ENCODE assay signal across 26 cellular contexts in the genomic region with DNA sequence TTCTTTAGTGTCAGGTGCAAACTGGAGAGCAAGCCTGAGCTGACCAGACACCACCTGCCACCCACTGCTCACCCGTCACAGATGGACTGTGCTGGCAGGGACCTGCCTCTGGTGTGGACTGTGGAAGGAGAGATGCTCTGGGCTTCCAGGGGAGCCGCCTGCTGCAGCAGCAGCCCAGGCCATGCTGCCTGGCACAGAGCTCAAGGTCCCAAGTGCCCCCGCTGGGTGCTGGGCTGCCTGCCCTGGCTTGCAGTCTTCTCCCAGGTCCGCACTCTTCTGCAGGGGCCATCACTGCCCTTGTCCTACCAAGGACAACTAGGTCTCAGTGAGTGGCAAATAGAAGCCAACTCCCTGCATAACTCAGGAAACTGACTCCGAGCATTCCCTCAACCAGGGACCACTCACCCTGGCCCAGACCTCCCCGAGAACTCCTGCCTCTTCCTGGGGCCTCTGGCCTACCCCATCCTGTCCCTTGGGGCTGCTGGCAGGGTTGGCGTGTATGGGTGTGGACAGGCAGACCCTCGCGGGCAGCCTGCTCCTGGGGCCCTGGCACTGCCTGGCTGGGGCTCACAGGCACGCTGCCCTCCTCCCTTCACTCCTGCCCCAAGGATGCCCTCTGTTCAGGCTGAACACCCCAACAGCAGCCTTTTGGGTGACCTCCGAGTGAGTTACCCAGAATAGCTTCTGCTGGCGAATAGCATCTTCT. TPM values are rescaled to one million over a fixed set of nuclear protein-coding genes. Genes with fewer than 3 reads are reported as not detected.
DNase-seq lines count a peak whose midpoint lies in the region; ATAC-seq, FAIRE-seq and TF ChIP-seq lines count a peak whose summit lies in the region.
"Had no signal": no experiment of that assay in that cellular context is flagged by ENCODE, and none has a peak within 500 bp of the region (broad histone marks: within the 10 kb centered on the region; RNA-seq: fewer than 3 reads in every experiment).

No MANE protein-coding gene starts in this region.

- no peaks in the 10 kb centered on the region for H3K9me2 ChIP-seq in SK-N-SH

- H3K4me3 ChIP-seq in SK-N-SH (ENCODE audit: low read depth in 2 of 2, low read length in 1 of 2) = no peak overlapping the region
- no peak overlapping the region for H3K4me3 ChIP-seq in Panc1 (ENCODE audit: low read depth in 2 of 2, low read length in 2 of 2)
- H3K4me3 ChIP-seq in kidney (ENCODE audit: low read length in 2 of 2) = no peak overlapping the region
- H3K4me3 ChIP-seq in osteoblast (ENCODE audit: insufficient read depth, low read length) = no peak overlapping the region
- H3K4me3 ChIP-seq: ascending aorta, GM23248, prostate gland, tibial nerve had no signal

- CTCF ChIA-PET in SK-N-SH (lab: Yijun Ruan, JAX) (interaction anchor here (0.6 to 1.3 kb wide), 4 partner anchors 14 to 237 kb away, joined by 3 read pairs; no protein-coding TSS in a partner anchor), Panc1 (lab: Charles Lee) (no interaction called here)

- ATAC-seq in SK-N-SH treated with all-trans-retinoic acid at 6 μM for 48 hours (peak; percentile 6; the same call in 2 of the 3 replicates), Panc1 (peak; percentile 20; the same call in 1 of the 2 replicates), HG02885 (IDR thresholded peaks at IDR 0.05; ENCODE audit: poor library complexity, unreplicated experiment) (no peak)
- ATAC-seq: CD8-positive, alpha-beta T cell had no signal

- H3K27ac ChIP-seq in SK-N-SH (ENCODE audit: low read depth in 2 of 2, low read length in 1 of 2) (no peak overlapping the region), Panc1 (ENCODE audit: low read length) (no peak overlapping the region), kidney (ENCODE audit: low read depth in 2 of 2, low read length in 2 of 2) (no peak overlapping the region), osteoblast (ENCODE audit: low read depth, low read length) (no peak overlapping the region)
- H3K27ac ChIP-seq: ascending aorta, GM23248, prostate gland, tibial nerve, WERI-Rb-1 had no signal

- H4K20me1 ChIP-seq in SK-N-SH (ENCODE audit: insufficient read depth) = peaks cover 6% of the 10 kb centered on the region; the same call in 1 of the 2 replicates
- peaks cover 25% of the 10 kb centered on the region for H4K20me1 ChIP-seq in osteoblast (ENCODE audit: insufficient read depth, low read length)

- H3K4me1 ChIP-seq in SK-N-SH (ENCODE audit: control insufficient read depth in 1 of 2, insufficient read depth in 2 of 2, low read depth in 1 of 2, low read length in 1 of 2) (peaks cover 0 to 8% of the 10 kb centered on the region in 2 experiments; a peak in 1 of 4 replicates), Panc1 (ENCODE audit: control insufficient read depth, insufficient read depth, low read length) (no peaks in the 10 kb centered on the region; the same call in 1 of the 2 replicates), kidney (ENCODE audit: control insufficient read depth in 1 of 2, insufficient read depth in 1 of 2, low read depth in 1 of 2, low read length in 2 of 2) (peaks cover 0 to 12% of the 10 kb centered on the region in 2 donors), osteoblast (ENCODE audit: insufficient read depth, low read length) (peaks cover 6% of the 10 kb centered on the region)

- H3K9me3 ChIP-seq in SK-N-SH (no peaks in the 10 kb centered on the region), Panc1 (ENCODE audit: control insufficient read depth, insufficient read depth, low read depth, low read length) (no peaks in the 10 kb centered on the region), kidney (ENCODE audit: control insufficient read depth in 1 of 2, low read length in 2 of 2) (no peaks in the 10 kb centered on the region), osteoblast (ENCODE audit: low read depth, low read length) (no peaks in the 10 kb centered on the region)
- H3K9me3 ChIP-seq: ascending aorta, prostate gland, tibial nerve had no signal

- FAIRE-seq in kidney (lab: Jason Lieb, UNC) = no peak
- FAIRE-seq: GM12892, keratinocyte had no signal

- H3K27me3 ChIP-seq in SK-N-SH (ENCODE audit: insufficient read depth) = peaks cover 5% of the 10 kb centered on the region; the same call in 1 of the 2 replicates
- H3K27me3 ChIP-seq in Panc1 (ENCODE audit: control insufficient read depth, insufficient read depth, low read length) = no peaks in the 10 kb centered on the region
- peaks cover 43% of the 10 kb centered on the region for H3K27me3 ChIP-seq in osteoblast (ENCODE audit: insufficient read depth, low read length)

- in situ Hi-C loops in Panc1 (cut with HindIII; ENCODE audit: low pct_unique_long_range_greater_than_20kb, low sequenced_read_pairs) = no loop called here

- intact Hi-C loops in Panc1 (cut with micrococcal nuclease; ENCODE audit: unreplicated experiment) = no loop called here
- intact Hi-C loops in kidney (cut with DNase I) = no loop called here

- DNase-seq in SK-N-SH (no peak), Panc1 (ENCODE audit: low read depth, low spot score) (no peak), kidney (peak; percentile 73), osteoblast (ENCODE audit: insufficient read length, low spot score, missing footprints) (peak; percentile 87), SIG-M5 (lab: John Stamatoyannopoulos, UW) (no peak), NCI-H82 (lab: John Stamatoyannopoulos, UW) (no peak)
- DNase-seq: 8988T; activated CD4-positive, alpha-beta T cell treated with anti-CD3 and anti-CD28 coated beads for 48 hours; activated effector memory CD4-positive, alpha-beta T cell treated with anti-CD3 and anti-CD28 coated beads, Interleukin-2, amount 50 U/mL, for 16 hours; activated naive CD8-positive, alpha-beta T cell treated with anti-CD3 and anti-CD28 coated beads for 36 hours; activated T-cell treated with anti-CD3 and anti-CD28 coated beads, Interleukin-2, amount 50 U/mL, for 1 hour; CD8-positive, alpha-beta T cell; cerebellar nuclear complex; NCI-H1048; NCI-H187 treated with DMSO at 0.1 percent for 48 hours; NCI-H226; NCI-H69; WERI-Rb-1 had no signal

- no TSS peak for BruUV-seq in Panc1 (replicated peaks; lab: Mats Ljungman, UMichigan)

- TF ChIP-seq CTCF in SK-N-SH (IDR thresholded peaks at IDR 0.05) (no peak), Panc1 (IDR thresholded peaks at IDR 0.05) (no peak), kidney (IDR thresholded peaks at IDR 0.05; ENCODE audit: borderline replicate concordance, extremely low read depth, insufficient read depth) (no peak), osteoblast (IDR thresholded peaks at IDR 0.05; ENCODE audit: extremely low read depth, low read depth, low read length) (no peak)

- H3K79me2 ChIP-seq in SK-N-SH (ENCODE audit: insufficient read depth) = peaks cover 7% of the 10 kb centered on the region; the same call in 1 of the 2 replicates
- H3K79me2 ChIP-seq in osteoblast (ENCODE audit: insufficient read depth, low read length) = no peaks in the 10 kb centered on the region

- no peaks in the 10 kb centered on the region for H3F3A ChIP-seq in SK-N-SH (replicated peaks; ENCODE audit: insufficient read depth)

- WGBS in SK-N-SH (ENCODE audit: low lambda C conversion rate) = 85% methylated on average over 8 of the region's 12 CpGs

- no peak for TF ChIP-seq RAD21 in SK-N-SH (IDR thresholded peaks at IDR 0.05; ENCODE audit: low read length)

- H2AFZ ChIP-seq in SK-N-SH (ENCODE audit: low read depth) = no peak overlapping the region
- no peak overlapping the region for H2AFZ ChIP-seq in osteoblast (ENCODE audit: low read length)
- H2AFZ ChIP-seq: GM23248 had no signal

- no peak overlapping the region for H3K4me2 ChIP-seq in SK-N-SH
- H3K4me2 ChIP-seq in osteoblast (ENCODE audit: insufficient read depth, low read length) = no peak overlapping the region

- POLR2A ChIA-PET in SK-N-SH (lab: Yijun Ruan, JAX) (no interaction called here), Panc1 (lab: Charles Lee) (no interaction called here)

- H3K9ac ChIP-seq in SK-N-SH (no peak overlapping the region), kidney (ENCODE audit: low read length in 2 of 2) (no peak overlapping the region)
- H3K9ac ChIP-seq: GM23248 had no signal

- no peak for TF ChIP-seq EP300 in SK-N-SH (IDR thresholded peaks at IDR 0.05; ENCODE audit: borderline replicate concordance in 1 of 2, low read depth in 1 of 2, low read length in 1 of 2)

- H3K36me3 ChIP-seq in SK-N-SH (replicated peaks in 1 of 2; ENCODE audit: control insufficient read depth in 1 of 2, insufficient read depth in 2 of 2, low read length in 1 of 2) = peaks cover 14 to 26% of the 10 kb centered on the region in 2 experiments
- no peaks in the 10 kb centered on the region for H3K36me3 ChIP-seq in Panc1 (ENCODE audit: control insufficient read depth, insufficient read depth, low read length)
- peaks cover 5 to 10% of the 10 kb centered on the region in 2 donors for H3K36me3 ChIP-seq in kidney (ENCODE audit: control insufficient read depth in 1 of 2, insufficient read depth in 2 of 2, low read length in 2 of 2)
- H3K36me3 ChIP-seq in osteoblast (ENCODE audit: insufficient read depth, low read length) = peaks cover 3% of the 10 kb centered on the region
- H3K36me3 ChIP-seq: prostate gland had no signal

TF ChIP-seq in SK-N-SH treated with all-trans-retinoic acid at 6 μM for 48 hours, 23 proteins besides CTCF, POLR2A, EP300 and RAD21:
- no peak for TF ChIP-seq TOX (CRISPR knock-in tag; IDR thresholded peaks at IDR 0.05; ENCODE audit: borderline replicate concordance)
- TF ChIP-seq RARB (CRISPR knock-in tag; IDR thresholded peaks at IDR 0.05) = no peak
- no peak for TF ChIP-seq ZC3H10 (CRISPR knock-in tag; IDR thresholded peaks at IDR 0.05)
- no peak for TF ChIP-seq ZNF70 (CRISPR knock-in tag; IDR thresholded peaks at IDR 0.05)
- no peak for TF ChIP-seq ISL1 (CRISPR knock-in tag; IDR thresholded peaks at IDR 0.05)
- TF ChIP-seq BACH2 (CRISPR knock-in tag; IDR thresholded peaks at IDR 0.05; ENCODE audit: borderline replicate concordance) = no peak

TF ChIP-seq in SK-N-SH, 30 proteins besides CTCF, POLR2A, EP300 and RAD21:
- TF ChIP-seq FOSL2 (IDR thresholded peaks at IDR 0.05; ENCODE audit: borderline replicate concordance, low read depth) (no peak), TEAD4 (IDR thresholded peaks at IDR 0.05; ENCODE audit: borderline replicate concordance, insufficient read depth) (no peak), RFX5 (IDR thresholded peaks at IDR 0.05; ENCODE audit: low read length) (no peak), GABPA (IDR thresholded peaks at IDR 0.05; ENCODE audit: low read depth) (no peak), POLR2AphosphoS5 (IDR thresholded peaks at IDR 0.05; ENCODE audit: low read depth, low read length) (no peak)

RNA-seq across cellular contexts. Expression of a gene that starts 9.3 kb away (rescaled TPM):
- polyA plus RNA-seq in SK-N-SH (2012; rRNA removed) (0.03 TPM in 1 of 2 replicates, not detected in the other), kidney (ENCODE audit: insufficient read depth, low read depth, low replicate concordance) (121 TPM)
- 0.01 TPM in 1 of 2 replicates, not detected in the other for polyA plus RNA-seq in SK-N-SH (2012; cell fraction: cytosol; rRNA removed)
- polyA plus RNA-seq in SK-N-SH (2012; cell fraction: nucleus; rRNA removed) = 0.21 and 0.25 TPM in 2 replicates
- total RNA-seq in Panc1 (2021; ENCODE audit: unreplicated experiment) (0.44 TPM), kidney (58.0 TPM), osteoblast (under 0.01 and 0.29 TPM in 2 replicates)
- 0.97 TPM for polyA plus RNA-seq in Panc1 (2012; ENCODE audit: insufficient read length)
- total RNA-seq: GM23248 had no signal
- polyA plus RNA-seq: GM23248 had no signal

Comparison
In these comparisons a context has a peak if more than half of its experiments do, and no peak if none do; other contexts are left out.
1. DNase-seq: peak in kidney (single experiment) and osteoblast (single experiment); none in SK-N-SH (single experiment), Panc1 (single experiment), SIG-M5 (single experiment) and NCI-H82 (single experiment).
2. RNA of a gene that starts 9.3 kb away (total RNA-seq): 58.0 TPM in kidney (single experiment); 0.44 TPM in Panc1 (single experiment) and under 0.01 to 0.29 TPM in osteoblast; every median in the first group is over 10 times any median in the second.